ENCODE assay signal across 1 cellular context in the genomic region with DNA sequence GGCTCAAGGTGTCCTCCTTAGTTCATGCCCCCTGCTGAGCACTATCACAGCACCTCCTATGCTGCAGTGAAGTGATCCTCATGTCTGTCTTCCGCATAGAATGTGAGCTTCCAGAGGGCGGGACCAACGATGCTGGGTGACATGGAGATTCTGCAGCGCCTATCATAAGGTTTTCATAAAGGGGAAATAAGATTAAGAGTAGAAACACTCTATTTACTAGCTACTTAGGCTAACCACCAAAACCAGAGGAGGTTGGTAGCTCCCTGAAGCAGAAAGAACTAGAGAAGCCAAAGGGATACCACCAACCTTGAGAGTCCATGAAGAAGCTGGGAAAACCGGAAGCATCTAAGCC.
TF ChIP-seq lines count a peak whose summit lies in the region.

No MANE protein-coding gene starts in this region.

TF ChIP-seq in GM12878, 131 proteins besides CTCF, POLR2A, EP300 and RAD21:
- TF ChIP-seq POLR2AphosphoS5 (IDR thresholded peaks at IDR 0.05; ENCODE audit: low read length) (no peak), NR2C1 (IDR thresholded peaks at IDR 0.05) (no peak), JUND (IDR thresholded peaks at IDR 0.05; ENCODE audit: low read depth, low read length) (no peak), CEBPB (IDR thresholded peaks at IDR 0.05; ENCODE audit: borderline replicate concordance in 1 of 2, low read depth in 2 of 2, low read length in 2 of 2) (no peak), POU2F2 (IDR thresholded peaks at IDR 0.05; ENCODE audit: borderline replicate concordance, low read depth, low read length) (no peak)
- TF ChIP-seq, protein P1, sequence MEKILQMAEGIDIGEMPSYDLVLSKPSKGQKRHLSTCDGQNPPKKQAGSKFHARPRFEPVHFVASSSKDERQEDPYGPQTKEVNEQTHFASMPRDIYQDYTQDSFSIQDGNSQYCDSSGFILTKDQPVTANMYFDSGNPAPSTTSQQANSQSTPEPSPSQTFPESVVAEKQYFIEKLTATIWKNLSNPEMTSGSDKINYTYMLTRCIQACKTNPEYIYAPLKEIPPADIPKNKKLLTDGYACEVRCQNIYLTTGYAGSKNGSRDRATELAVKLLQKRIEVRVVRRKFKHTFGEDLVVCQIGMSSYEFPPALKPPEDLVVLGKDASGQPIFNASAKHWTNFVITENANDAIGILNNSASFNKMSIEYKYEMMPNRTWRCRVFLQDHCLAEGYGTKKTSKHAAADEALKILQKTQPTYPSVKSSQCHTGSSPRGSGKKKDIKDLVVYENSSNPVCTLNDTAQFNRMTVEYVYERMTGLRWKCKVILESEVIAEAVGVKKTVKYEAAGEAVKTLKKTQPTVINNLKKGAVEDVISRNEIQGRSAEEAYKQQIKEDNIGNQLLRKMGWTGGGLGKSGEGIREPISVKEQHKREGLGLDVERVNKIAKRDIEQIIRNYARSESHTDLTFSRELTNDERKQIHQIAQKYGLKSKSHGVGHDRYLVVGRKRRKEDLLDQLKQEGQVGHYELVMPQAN (conservative IDR thresholded peaks at IDR 0.05): no peak
